ENCODE assay signal across 8 cellular contexts in genomic region chr20:327041-327945, GRCh38. TPM values are rescaled to one million over a fixed set of nuclear protein-coding genes. Genes with fewer than 3 reads are reported as not detected.
DNase-seq lines count a peak whose midpoint lies in the region; ATAC-seq, FAIRE-seq and TF ChIP-seq lines count a peak whose summit lies in the region.

No MANE protein-coding gene starts in this region.

- peaks cover 6% of the 10 kb centered on the region for H3K4me1 ChIP-seq in BE2C
- peaks cover 0 to 3% of the 10 kb centered on the region in 2 donors for H3K4me1 ChIP-seq in small intestine (ENCODE audit: control insufficient read depth in 2 of 2, insufficient read depth in 1 of 2, low read depth in 1 of 2, low read length in 1 of 2)

- H3K27ac Mint-ChIP-seq in WTC11 (no peak overlapping the region), immature natural killer cell (peak overlapping the region in 2 of 6 donors; percentile 26 to 51)

- H3K4me1 Mint-ChIP-seq in WTC11: peaks cover 48% of the 10 kb centered on the region
- peaks cover 22 to 25% of the 10 kb centered on the region in 2 donors for H3K4me1 Mint-ChIP-seq in immature natural killer cell

- peak; percentile 41 for ATAC-seq in WTC11
- ATAC-seq in HG03175 (IDR thresholded peaks at IDR 0.05; ENCODE audit: unreplicated experiment): no peak

- no peaks in the 10 kb centered on the region for H3K27me3 ChIP-seq in BE2C
- H3K27me3 ChIP-seq in H7 (ENCODE audit: control insufficient read depth, insufficient read depth, low read length): no peaks in the 10 kb centered on the region
- H3K27me3 ChIP-seq in small intestine (ENCODE audit: control insufficient read depth in 2 of 2, insufficient read depth in 2 of 2, low read length in 2 of 2): no peaks in the 10 kb centered on the region

- no peaks in the 10 kb centered on the region for H3K9me3 Mint-ChIP-seq in WTC11
- no peaks in the 10 kb centered on the region for H3K9me3 Mint-ChIP-seq in immature natural killer cell

- CTCF ChIA-PET in WTC11 (lab: Charles Lee): interaction anchor here (1.2 kb wide), 1 partner anchor 48 kb away, joined by 5 read pairs; no protein-coding TSS in a partner anchor

- H3K36me3 Mint-ChIP-seq in WTC11 (peaks cover 10% of the 10 kb centered on the region), immature natural killer cell (no peaks in the 10 kb centered on the region)

- DNase-seq in BE2C (peak; percentile 89), H7 (peak; percentile 99), NCI-H2196 treated with DMSO at 0.1 percent for 48 hours (lab: John Stamatoyannopoulos, UW; ENCODE audit: unreplicated experiment) (peak; percentile 81), WTC11 (ENCODE audit: low spot score) (peak; percentile 97), caudate nucleus (lab: John Stamatoyannopoulos, UW) (peak in 60 of 61 donors; percentile 31 to 96 (median 79)), immature natural killer cell (peak; percentile 52 to 54 (median 54)), small intestine (peak; percentile 31)

- TF ChIP-seq CTCF in BE2C (IDR thresholded peaks at IDR 0.05; ENCODE audit: low read depth, low read length): no peak
- TF ChIP-seq CTCF in WTC11 (IDR thresholded peaks at IDR 0.05): no peak

- H3K27ac ChIP-seq in caudate nucleus (ENCODE audit: low read depth, low read length): peak overlapping the region; percentile 92
- H3K27ac ChIP-seq in small intestine (ENCODE audit: low read depth in 1 of 2, low read length in 1 of 2): peak overlapping the region in 1 of 2 donors; percentile 59

- no peak for FAIRE-seq in small intestine (lab: Jason Lieb, UNC)

- POLR2A ChIA-PET in WTC11 (lab: Charles Lee): interaction anchor here (5.0 kb wide), 1 partner anchor 28 kb away, joined by 110 read pairs; the partner anchor contains the start of gene ZCCHC3

- WGBS in small intestine, 3 donors: 5 to 12% (median 10%) methylated on average over 30 to 50 of the region's 50 CpGs

- H3K36me3 ChIP-seq in BE2C: peaks cover 8% of the 10 kb centered on the region; the same call in 1 of the 2 replicates
- H3K36me3 ChIP-seq in H7 (replicated peaks; ENCODE audit: control insufficient read depth, insufficient read depth, low read length): peaks cover 3% of the 10 kb centered on the region
- H3K36me3 ChIP-seq in small intestine (ENCODE audit: control insufficient read depth in 2 of 2, insufficient read depth in 2 of 2, low read length in 2 of 2): no peaks in the 10 kb centered on the region

- H3K9me3 ChIP-seq in BE2C (no peaks in the 10 kb centered on the region), small intestine (ENCODE audit: control insufficient read depth, low read depth) (no peaks in the 10 kb centered on the region)

- H3K4me3 Mint-ChIP-seq in WTC11 (peak overlapping the region; percentile 87), immature natural killer cell (peak overlapping the region; percentile 49 to 71 (median 66))

- H3K27me3 Mint-ChIP-seq in WTC11 (ENCODE audit: low read depth) (peaks cover 3% of the 10 kb centered on the region), immature natural killer cell (ENCODE audit: low read depth in 3 of 3) (peaks cover 2 to 11% (median 3%) of the 10 kb centered on the region in 3 donors)

- peak overlapping the region; percentile 85 for H3K4me3 ChIP-seq in BE2C (ENCODE audit: low read depth, low read length)
- H3K4me3 ChIP-seq in H7 (ENCODE audit: insufficient read depth, low read depth, low read length): peak overlapping the region; percentile 98
- H3K4me3 ChIP-seq in small intestine (ENCODE audit: low read depth in 1 of 2, low read length in 2 of 2): peak overlapping the region; percentile 27 to 77

TF ChIP-seq in WTC11, 78 proteins besides CTCF, POLR2A, EP300 and RAD21 (continues in another document):
- peak; percentile 77; the same call in 1 of the 2 replicates for TF ChIP-seq MYBL2 (CRISPR knock-in tag; IDR thresholded peaks at IDR 0.05)
- TF ChIP-seq FOXP4 (CRISPR knock-in tag; IDR thresholded peaks at IDR 0.05): 0 out of 2 replicates have a peak, but pooled peaks have one; percentile 10
- 0 out of 2 replicates have a peak, but pooled peaks have one; percentile 26 for TF ChIP-seq ZBTB43 (CRISPR knock-in tag; IDR thresholded peaks at IDR 0.05)
- TF ChIP-seq ZBTB21 (CRISPR knock-in tag; IDR thresholded peaks at IDR 0.05; ENCODE audit: borderline replicate concordance): peak; percentile 57; the same call in 1 of the 2 replicates
- peak; percentile 93 for TF ChIP-seq SP1 (CRISPR knock-in tag; conservative IDR thresholded peaks at IDR 0.05)

RNA-seq across cellular contexts. Expression of gene SOX12, which starts 1.9 kb away (rescaled TPM):
- 27.4 TPM for polyA plus RNA-seq in BE2C (2012; ENCODE audit: insufficient read depth, insufficient read length, low read depth)
- total RNA-seq in H7 (2014; rRNA removed; shearing (Covaris generic)): 14.7 and 15.7 TPM in 2 replicates
- 59.1 to 76.3 TPM (median 72.5 TPM) in 3 replicates for total RNA-seq in WTC11 (2021)
- polyA plus RNA-seq in immature natural killer cell (under 1 TPM; 0.08 to 0.27 (median 0.21) TPM), small intestine (1 to 10 TPM in 2 of 3 donors, under 1 TPM in 1; 0.81 to 2.6 (median 1.3) TPM)

RNA-seq across cellular contexts. Expression of gene NRSN2, which starts 19.6 kb away (rescaled TPM):
- polyA plus RNA-seq in BE2C (2012; ENCODE audit: insufficient read depth, insufficient read length, low read depth): 55.0 TPM
- 31.6 and 48.5 TPM in 2 replicates for total RNA-seq in H7 (2014; rRNA removed; shearing (Covaris generic))
- total RNA-seq in WTC11 (2021): 23.0 to 23.7 TPM (median 23.3 TPM) in 3 replicates
- 1 to 10 TPM; 6.7 to 8.9 (median 7.1) TPM for polyA plus RNA-seq in immature natural killer cell
- polyA plus RNA-seq in small intestine: 10 to 100 TPM in 1 of 3 donors, 1 to 10 TPM in 1, under 1 TPM in 1; 0.67 to 14.3 (median 4.9) TPM

RNA-seq across cellular contexts. Expression of gene ZCCHC3, which starts 29.9 kb away (rescaled TPM):
- polyA plus RNA-seq in BE2C (2012; ENCODE audit: insufficient read depth, insufficient read length, low read depth): 72.9 TPM
- total RNA-seq in H7 (2014; rRNA removed; shearing (Covaris generic)): 24.0 and 27.9 TPM in 2 replicates
- total RNA-seq in WTC11 (2021): 43.6 to 54.1 TPM (median 52.6 TPM) in 3 replicates
- polyA plus RNA-seq in immature natural killer cell (10 to 100 TPM in 1 of 3 donors, 1 to 10 TPM in 2; 2.1 to 14.0 (median 6.1) TPM), small intestine (10 to 100 TPM in 2 of 3 donors, 1 to 10 TPM in 1; 8.9 to 12.4 (median 12.3) TPM)

RNA-seq across cellular contexts. Expression of gene C20orf96, which starts 36.7 kb away (rescaled TPM):
- polyA plus RNA-seq in BE2C (2012; ENCODE audit: insufficient read depth, insufficient read length, low read depth): 4.6 TPM
- total RNA-seq in H7 (2014; rRNA removed; shearing (Covaris generic)): 1.7 and 2.1 TPM in 2 replicates
- total RNA-seq in WTC11 (2021): 22.1 to 30.3 TPM (median 27.8 TPM) in 3 replicates
- under 1 TPM; 0.23 to 0.50 (median 0.32) TPM for polyA plus RNA-seq in immature natural killer cell
- polyA plus RNA-seq in small intestine: 1 to 10 TPM; 3.5 to 7.9 (median 5.6) TPM

RNA-seq across cellular contexts. Expression of gene TRIB3, which starts 53.3 kb away (rescaled TPM):
- 157 TPM for polyA plus RNA-seq in BE2C (2012; ENCODE audit: insufficient read depth, insufficient read length, low read depth)
- total RNA-seq in H7 (2014; rRNA removed; shearing (Covaris generic)): 11.7 and 17.6 TPM in 2 replicates
- 7.8 to 9.2 TPM (median 8.7 TPM) in 3 replicates for total RNA-seq in WTC11 (2021)
- polyA plus RNA-seq in immature natural killer cell: 10 to 100 TPM; 17.0 to 27.6 (median 25.0) TPM
- polyA plus RNA-seq in small intestine: 10 to 100 TPM in 1 of 3 donors, 1 to 10 TPM in 2; 1.6 to 41.7 (median 4.9) TPM

Comparison
In these comparisons a context has a peak if more than half of its experiments do, and no peak if none do; other contexts are left out.
1. DNase-seq: peak in every context shown above with its lines; median percentile 99 in H7; 97 in WTC11; 89 in BE2C; 81 in NCI-H2196 treated with DMSO at 0.1 percent for 48 hours; 79 in caudate nucleus; 54 in immature natural killer cell; 31 in small intestine.